ENCODE assay signal across 9 cellular contexts in the genomic region with DNA sequence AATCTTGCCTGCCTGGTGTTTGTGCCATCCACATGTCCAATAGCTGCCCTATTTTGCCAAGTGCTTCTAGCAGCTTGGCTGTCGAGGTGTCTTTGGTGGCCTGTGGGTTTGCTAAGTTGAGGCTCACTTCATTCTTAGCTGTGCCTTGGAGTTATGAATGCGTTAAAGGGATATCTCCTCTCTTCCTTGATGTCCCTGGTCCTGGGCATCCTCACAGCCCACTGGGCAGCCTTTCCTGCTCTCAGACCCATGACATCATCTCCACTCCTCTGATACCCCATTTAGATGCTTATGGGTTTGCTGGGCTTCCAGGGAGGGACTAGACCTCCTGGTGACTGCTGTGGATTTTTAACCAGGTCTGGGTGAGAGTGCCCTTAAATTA. TPM values are rescaled to one million over a fixed set of nuclear protein-coding genes. Genes with fewer than 3 reads are reported as not detected.
DNase-seq lines count a peak whose midpoint lies in the region; ATAC-seq and TF ChIP-seq lines count a peak whose summit lies in the region.
"Had no signal": no experiment of that assay in that cellular context is flagged by ENCODE, and none has a peak within 500 bp of the region (broad histone marks: within the 10 kb centered on the region; RNA-seq: fewer than 3 reads in every experiment).

No MANE protein-coding gene starts in this region.

- in situ Hi-C loops in HAP-1 (cut with MboI; ENCODE audit: low sequenced_read_pairs) = no loop called here
- in situ Hi-C loops in transverse colon (cut with MboI; ENCODE audit: low pct_ligation_motif_present in 1 of 4, low pct_unique_long_range_greater_than_20kb in 1 of 4, low sequenced_read_pairs in 3 of 4) = no loop called here

- no peaks in the 10 kb centered on the region for H3K9me3 ChIP-seq in HAP-1
- H3K9me3 ChIP-seq in T-helper 17 cell (ENCODE audit: control insufficient read depth, low read length, poor library complexity, severe bottlenecking) = no peaks in the 10 kb centered on the region
- no peaks in the 10 kb centered on the region for H3K9me3 ChIP-seq in esophagus squamous epithelium
- H3K9me3 ChIP-seq in transverse colon = no peaks in the 10 kb centered on the region

- peaks cover 68% of the 10 kb centered on the region for H3K27me3 Mint-ChIP-seq in T-helper 17 cell

- peak overlapping the region; percentile 86 for H3K4me3 Mint-ChIP-seq in T-helper 17 cell

- DNase-seq in HAP-1 (ENCODE audit: low spot score in 2 of 2) (no peak), T-helper 17 cell (no peak), esophagus squamous epithelium (lab: John Stamatoyannopoulos, UW) (no peak), skeletal muscle cell (ENCODE audit: low read depth) (no peak), NCI-H2171 treated with DMSO at 0.1 percent for 48 hours (lab: John Stamatoyannopoulos, UW) (no peak), DMS153 treated with DMSO at 0.1 percent for 48 hours (lab: John Stamatoyannopoulos, UW; ENCODE audit: unreplicated experiment) (no peak), transverse colon (no peak), lower leg skin (ENCODE audit: low spot score in 2 of 2) (no peak)
- DNase-seq: cerebellar nuclear complex had no signal

- intact Hi-C loops in esophagus squamous epithelium (cut with DNase I) = loop anchor here (10.0 kb wide), 1 partner anchor 120 kb away; no protein-coding TSS in a partner anchor
- intact Hi-C loops in transverse colon (cut with DNase I; ENCODE audit: low total_unique reads) = loop anchor here (10.0 kb wide), 1 partner anchor 180 kb away; no protein-coding TSS in a partner anchor
- intact Hi-C loops in lower leg skin (cut with DNase I; ENCODE audit: low total_unique reads) = no loop called here

- H3K36me3 ChIP-seq in HAP-1 (replicated peaks) (no peaks in the 10 kb centered on the region), esophagus squamous epithelium (no peaks in the 10 kb centered on the region), transverse colon (no peaks in the 10 kb centered on the region)

- H3K4me3 ChIP-seq in HAP-1 = peak overlapping the region; percentile 47; the same call in 1 of the 2 replicates
- H3K4me3 ChIP-seq in esophagus squamous epithelium = peak overlapping the region; percentile 41 to 83 (median 62)
- peak overlapping the region; percentile 61 for H3K4me3 ChIP-seq in skeletal muscle cell (ENCODE audit: low read depth, low read length)
- H3K4me3 ChIP-seq in transverse colon = peak overlapping the region in 2 of 4 donors; percentile 56 to 58
- no peak overlapping the region for H3K4me3 ChIP-seq in lower leg skin (ENCODE audit: low read depth, poor library complexity, severe bottlenecking)

- H3K36me3 Mint-ChIP-seq in T-helper 17 cell (ENCODE audit: low read depth) = peaks cover 3% of the 10 kb centered on the region

- TF ChIP-seq POLR2A in esophagus squamous epithelium (IDR thresholded peaks at IDR 0.05) (no peak), transverse colon (IDR thresholded peaks at IDR 0.05) (no peak), lower leg skin (IDR thresholded peaks at IDR 0.05) (no peak)

- no peak for TF ChIP-seq EP300 in transverse colon (IDR thresholded peaks at IDR 0.05; ENCODE audit: low read depth)

- 69% methylated on average over 2 of the region's 2 CpGs; no CpG with 5 or more reads in 1 of the 2 donors for WGBS in esophagus squamous epithelium, 2 donors
- WGBS in transverse colon (ENCODE audit: low coverage in 1 of 2), 2 donors = 76% methylated on average over 2 of the region's 2 CpGs; no CpG with 5 or more reads in 1 of the 2 donors
- 42 to 44% methylated on average over 2 of the region's 2 CpGs for WGBS in lower leg skin, 2 donors

- ATAC-seq in T-helper 17 cell = no peak

- H3K4me1 ChIP-seq in HAP-1 (peaks cover 4% of the 10 kb centered on the region; the same call in 1 of the 2 replicates), esophagus squamous epithelium (peaks cover 9 to 44% (median 12%) of the 10 kb centered on the region in 3 donors), transverse colon (peaks cover 3 to 15% (median 12%) of the 10 kb centered on the region in 4 donors)

- H3K27ac Mint-ChIP-seq in T-helper 17 cell = no peak overlapping the region

- peaks cover 8% of the 10 kb centered on the region for H3K4me1 Mint-ChIP-seq in T-helper 17 cell

- H3K27me3 ChIP-seq in HAP-1 (ENCODE audit: low read depth) = no peaks in the 10 kb centered on the region
- H3K27me3 ChIP-seq in esophagus squamous epithelium = no peaks in the 10 kb centered on the region
- peaks cover 16% of the 10 kb centered on the region for H3K27me3 ChIP-seq in transverse colon

- no peak for TF ChIP-seq CTCF in esophagus squamous epithelium (IDR thresholded peaks at IDR 0.05)
- no peak for TF ChIP-seq CTCF in transverse colon (IDR thresholded peaks at IDR 0.05)
- no peak for TF ChIP-seq CTCF in lower leg skin (IDR thresholded peaks at IDR 0.05)

- peak overlapping the region in 3 of 4 donors; percentile 75 to 91 (median 85) for H3K27ac ChIP-seq in esophagus squamous epithelium
- peak overlapping the region in 2 of 4 donors; percentile 62 to 65 for H3K27ac ChIP-seq in transverse colon

RNA-seq across cellular contexts. Expression of a gene that starts 1.3 kb away (rescaled TPM):
- total RNA-seq in T-helper 17 cell (1 to 10 TPM in 1 of 2 donors, under 1 TPM in 1; 0.42 to 1.4 TPM), esophagus squamous epithelium (10 to 100 TPM in 1 of 4 donors, 1 to 10 TPM in 3; 5.0 to 16.8 (median 8.2) TPM), transverse colon (10 to 100 TPM in 1 of 4 donors, 1 to 10 TPM in 2, under 1 TPM in 1; 0.37 to 43.2 (median 3.7) TPM), lower leg skin (10 to 100 TPM; 18.6 to 42.6 (median 25.5) TPM)
